Comparison of ENCODE assay signal across 1 cellular context in the genomic region with DNA sequence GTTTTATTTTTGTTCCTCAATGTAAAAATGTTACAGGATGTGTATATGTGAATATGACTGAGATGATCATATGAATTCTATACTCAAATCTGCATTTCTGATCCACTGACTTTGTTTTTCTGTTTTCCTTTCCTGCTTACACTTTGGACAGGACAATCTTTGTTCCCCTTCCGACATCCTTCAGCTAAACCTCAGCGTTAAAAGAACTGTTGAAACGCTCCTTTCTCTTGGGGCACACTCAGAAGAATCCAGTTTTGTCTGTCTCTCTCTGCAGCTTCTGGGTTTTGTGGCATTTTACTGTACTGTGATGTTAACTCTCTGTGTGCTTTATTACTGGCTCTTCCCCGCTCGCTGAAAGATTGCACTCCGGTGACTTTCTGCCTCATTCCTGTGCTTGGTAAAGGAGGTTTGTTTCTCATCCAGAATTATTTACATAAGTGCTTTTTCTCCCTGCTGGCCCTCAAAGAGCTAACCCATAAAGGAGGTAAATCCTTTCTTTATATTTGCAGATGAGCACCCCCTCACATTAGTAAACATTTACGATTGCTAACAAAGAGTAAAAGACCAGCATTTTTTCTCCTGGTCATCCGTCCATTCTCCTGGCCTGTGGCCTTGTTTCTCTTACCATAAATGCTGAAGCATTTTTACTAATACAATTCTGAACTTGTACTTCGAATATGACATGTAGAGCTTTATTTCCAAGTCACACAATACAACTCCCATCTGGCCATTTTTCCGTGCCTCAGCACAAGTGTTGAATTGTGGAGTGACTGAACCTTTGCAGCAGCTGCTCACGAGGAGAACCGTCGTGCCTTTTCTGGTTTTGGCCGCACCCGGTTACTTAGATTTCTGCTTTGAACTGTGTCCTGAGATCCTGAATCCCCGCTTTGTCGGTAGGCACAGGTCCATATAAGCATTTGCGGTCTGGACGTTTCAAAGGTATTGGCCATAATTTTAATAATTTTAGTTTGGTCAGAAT.
A peak's percentile ranks its signal among the peaks of the same experiment; 100 is the strongest.
TF ChIP-seq lines count a peak whose summit lies in the region.

No MANE protein-coding gene starts in this region.

TF ChIP-seq in HepG2, 621 proteins besides CTCF, POLR2A, EP300 and RAD21 (continued from another document and continues in another):
- TF ChIP-seq ZNF18 (CRISPR knock-in tag; IDR thresholded peaks at IDR 0.05; ENCODE audit: insufficient replicate concordance) (no peak), ZSCAN9 (CRISPR knock-in tag; IDR thresholded peaks at IDR 0.05; ENCODE audit: borderline replicate concordance) (no peak), HNF1A (IDR thresholded peaks at IDR 0.05; ENCODE audit: low read depth) (peak; percentile 45; the same call in 1 of the 2 replicates), HNF1A (CRISPR knock-in tag; IDR thresholded peaks at IDR 0.05; ENCODE audit: borderline replicate concordance) (peak; percentile 58; the same call in 1 of the 2 replicates), NFRKB (IDR thresholded peaks at IDR 0.05) (no peak), ZBTB34 (CRISPR knock-in tag; IDR thresholded peaks at IDR 0.05) (no peak), SNRNP70 (IDR thresholded peaks at IDR 0.05; ENCODE audit: low read depth, low read length) (no peak), ATF7-NPFF (CRISPR knock-in tag; IDR thresholded peaks at IDR 0.05; ENCODE audit: low read depth) (no peak), ZNF652 (CRISPR knock-in tag; IDR thresholded peaks at IDR 0.05; ENCODE audit: borderline replicate concordance, low read depth) (peak; percentile 94), ZNF335 (CRISPR knock-in tag; IDR thresholded peaks at IDR 0.05) (peak; percentile 64; the same call in 1 of the 2 replicates), CENPX (CRISPR knock-in tag; IDR thresholded peaks at IDR 0.05) (no peak), PREB (CRISPR knock-in tag; IDR thresholded peaks at IDR 0.05) (no peak), PHF20 (CRISPR knock-in tag; IDR thresholded peaks at IDR 0.05) (no peak), ZBTB21 (CRISPR knock-in tag; IDR thresholded peaks at IDR 0.05) (no peak), JUNB (CRISPR knock-in tag; IDR thresholded peaks at IDR 0.05; ENCODE audit: borderline replicate concordance) (no peak)
- TF ChIP-seq, protein P1, sequence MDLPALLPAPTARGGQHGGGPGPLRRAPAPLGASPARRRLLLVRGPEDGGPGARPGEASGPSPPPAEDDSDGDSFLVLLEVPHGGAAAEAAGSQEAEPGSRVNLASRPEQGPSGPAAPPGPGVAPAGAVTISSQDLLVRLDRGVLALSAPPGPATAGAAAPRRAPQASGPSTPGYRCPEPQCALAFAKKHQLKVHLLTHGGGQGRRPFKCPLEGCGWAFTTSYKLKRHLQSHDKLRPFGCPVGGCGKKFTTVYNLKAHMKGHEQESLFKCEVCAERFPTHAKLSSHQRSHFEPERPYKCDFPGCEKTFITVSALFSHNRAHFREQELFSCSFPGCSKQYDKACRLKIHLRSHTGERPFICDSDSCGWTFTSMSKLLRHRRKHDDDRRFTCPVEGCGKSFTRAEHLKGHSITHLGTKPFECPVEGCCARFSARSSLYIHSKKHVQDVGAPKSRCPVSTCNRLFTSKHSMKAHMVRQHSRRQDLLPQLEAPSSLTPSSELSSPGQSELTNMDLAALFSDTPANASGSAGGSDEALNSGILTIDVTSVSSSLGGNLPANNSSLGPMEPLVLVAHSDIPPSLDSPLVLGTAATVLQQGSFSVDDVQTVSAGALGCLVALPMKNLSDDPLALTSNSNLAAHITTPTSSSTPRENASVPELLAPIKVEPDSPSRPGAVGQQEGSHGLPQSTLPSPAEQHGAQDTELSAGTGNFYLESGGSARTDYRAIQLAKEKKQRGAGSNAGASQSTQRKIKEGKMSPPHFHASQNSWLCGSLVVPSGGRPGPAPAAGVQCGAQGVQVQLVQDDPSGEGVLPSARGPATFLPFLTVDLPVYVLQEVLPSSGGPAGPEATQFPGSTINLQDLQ (CRISPR knock-in tag; IDR thresholded peaks at IDR 0.05) = no peak
- TF ChIP-seq, protein P2, sequence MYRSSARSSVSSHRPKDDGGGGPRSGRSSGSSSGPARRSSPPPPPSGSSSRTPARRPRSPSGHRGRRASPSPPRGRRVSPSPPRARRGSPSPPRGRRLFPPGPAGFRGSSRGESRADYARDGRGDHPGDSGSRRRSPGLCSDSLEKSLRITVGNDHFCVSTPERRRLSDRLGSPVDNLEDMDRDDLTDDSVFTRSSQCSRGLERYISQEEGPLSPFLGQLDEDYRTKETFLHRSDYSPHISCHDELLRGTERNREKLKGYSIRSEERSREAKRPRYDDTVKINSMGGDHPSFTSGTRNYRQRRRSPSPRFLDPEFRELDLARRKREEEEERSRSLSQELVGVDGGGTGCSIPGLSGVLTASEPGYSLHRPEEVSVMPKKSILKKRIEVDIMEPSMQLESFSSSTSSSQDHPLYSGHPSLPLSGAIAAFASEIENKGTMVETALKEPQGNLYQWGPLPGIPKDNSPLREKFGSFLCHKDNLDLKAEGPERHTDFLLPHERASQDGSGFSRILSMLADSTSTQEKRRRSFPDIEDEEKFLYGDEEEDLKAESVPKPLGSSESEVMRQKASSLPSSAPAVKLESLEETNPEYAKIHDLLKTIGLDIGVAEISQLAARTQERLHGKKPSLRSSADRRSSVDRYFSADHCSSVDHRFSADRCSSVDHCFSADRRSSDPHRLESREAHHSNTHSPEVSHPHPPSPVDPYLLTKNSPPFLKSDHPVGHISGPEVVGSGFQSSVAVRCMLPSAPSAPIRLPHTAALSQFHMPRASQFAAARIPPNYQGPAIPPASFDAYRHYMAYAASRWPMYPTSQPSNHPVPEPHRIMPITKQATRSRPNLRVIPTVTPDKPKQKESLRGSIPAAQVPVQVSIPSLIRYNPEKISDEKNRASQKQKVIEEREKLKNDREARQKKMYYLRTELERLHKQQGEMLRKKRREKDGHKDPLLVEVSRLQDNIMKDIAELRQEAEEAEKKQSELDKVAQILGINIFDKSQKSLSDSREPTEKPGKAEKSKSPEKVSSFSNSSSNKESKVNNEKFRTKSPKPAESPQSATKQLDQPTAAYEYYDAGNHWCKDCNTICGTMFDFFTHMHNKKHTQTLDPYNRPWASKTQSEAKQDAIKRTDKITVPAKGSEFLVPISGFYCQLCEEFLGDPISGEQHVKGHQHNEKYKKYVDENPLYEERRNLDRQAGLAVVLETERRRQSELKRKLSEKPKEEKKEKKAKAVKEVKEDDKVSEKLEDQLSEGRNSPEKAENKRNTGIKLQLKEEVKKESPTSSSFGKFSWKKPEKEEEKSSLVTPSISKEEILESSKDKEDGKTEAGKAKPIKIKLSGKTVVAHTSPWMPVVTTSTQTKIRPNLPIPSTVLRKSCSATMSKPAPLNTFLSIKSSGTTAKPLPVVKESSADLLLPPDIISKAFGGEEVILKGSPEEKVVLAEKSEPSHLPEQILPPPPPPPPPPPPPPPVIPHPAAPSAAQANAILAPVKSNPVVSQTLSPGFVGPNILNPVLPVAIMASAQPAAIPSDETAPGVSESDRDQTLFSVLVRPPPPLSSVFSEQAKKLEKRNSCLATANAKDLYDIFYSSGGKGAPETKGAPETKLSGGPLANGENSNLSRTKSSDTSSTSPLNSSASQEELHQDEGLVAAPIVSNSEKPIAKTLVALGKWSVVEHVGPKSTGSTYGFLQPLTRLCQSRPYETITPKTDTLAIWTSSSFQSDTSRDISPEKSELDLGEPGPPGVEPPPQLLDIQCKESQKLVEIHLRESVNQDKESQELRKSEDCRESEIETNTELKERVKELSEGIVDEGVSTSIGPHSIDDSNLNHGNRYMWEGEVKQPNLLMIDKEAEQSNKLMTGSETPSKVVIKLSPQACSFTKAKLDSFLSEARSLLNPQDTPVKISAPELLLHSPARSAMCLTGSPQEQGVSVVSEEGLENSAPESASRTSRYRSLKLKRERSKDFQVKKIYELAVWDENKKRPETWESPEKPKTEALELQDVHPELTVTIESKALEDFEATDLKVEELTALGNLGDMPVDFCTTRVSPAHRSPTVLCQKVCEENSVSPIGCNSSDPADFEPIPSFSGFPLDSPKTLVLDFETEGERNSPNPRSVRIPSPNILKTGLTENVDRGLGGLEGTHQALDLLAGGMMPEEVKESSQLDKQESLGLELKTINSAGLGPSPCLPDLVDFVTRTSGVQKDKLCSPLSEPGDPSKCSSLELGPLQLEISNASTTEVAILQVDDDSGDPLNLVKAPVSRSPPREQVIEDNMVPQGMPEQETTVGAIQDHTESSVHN (CRISPR knock-in tag; IDR thresholded peaks at IDR 0.05) = no peak
- TF ChIP-seq, protein P3, sequence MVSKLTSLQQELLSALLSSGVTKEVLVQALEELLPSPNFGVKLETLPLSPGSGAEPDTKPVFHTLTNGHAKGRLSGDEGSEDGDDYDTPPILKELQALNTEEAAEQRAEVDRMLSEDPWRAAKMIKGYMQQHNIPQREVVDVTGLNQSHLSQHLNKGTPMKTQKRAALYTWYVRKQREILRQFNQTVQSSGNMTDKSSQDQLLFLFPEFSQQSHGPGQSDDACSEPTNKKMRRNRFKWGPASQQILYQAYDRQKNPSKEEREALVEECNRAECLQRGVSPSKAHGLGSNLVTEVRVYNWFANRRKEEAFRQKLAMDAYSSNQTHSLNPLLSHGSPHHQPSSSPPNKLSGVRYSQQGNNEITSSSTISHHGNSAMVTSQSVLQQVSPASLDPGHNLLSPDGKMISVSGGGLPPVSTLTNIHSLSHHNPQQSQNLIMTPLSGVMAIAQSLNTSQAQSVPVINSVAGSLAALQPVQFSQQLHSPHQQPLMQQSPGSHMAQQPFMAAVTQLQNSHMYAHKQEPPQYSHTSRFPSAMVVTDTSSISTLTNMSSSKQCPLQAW (CRISPR knock-in tag; IDR thresholded peaks at IDR 0.05) = peak; percentile 33; the same call in 1 of the 2 replicates
- TF ChIP-seq, protein P4, sequence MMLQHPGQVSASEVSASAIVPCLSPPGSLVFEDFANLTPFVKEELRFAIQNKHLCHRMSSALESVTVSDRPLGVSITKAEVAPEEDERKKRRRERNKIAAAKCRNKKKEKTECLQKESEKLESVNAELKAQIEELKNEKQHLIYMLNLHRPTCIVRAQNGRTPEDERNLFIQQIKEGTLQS (CRISPR knock-in tag; IDR thresholded peaks at IDR 0.05) = no peak
- TF ChIP-seq, protein P5, sequence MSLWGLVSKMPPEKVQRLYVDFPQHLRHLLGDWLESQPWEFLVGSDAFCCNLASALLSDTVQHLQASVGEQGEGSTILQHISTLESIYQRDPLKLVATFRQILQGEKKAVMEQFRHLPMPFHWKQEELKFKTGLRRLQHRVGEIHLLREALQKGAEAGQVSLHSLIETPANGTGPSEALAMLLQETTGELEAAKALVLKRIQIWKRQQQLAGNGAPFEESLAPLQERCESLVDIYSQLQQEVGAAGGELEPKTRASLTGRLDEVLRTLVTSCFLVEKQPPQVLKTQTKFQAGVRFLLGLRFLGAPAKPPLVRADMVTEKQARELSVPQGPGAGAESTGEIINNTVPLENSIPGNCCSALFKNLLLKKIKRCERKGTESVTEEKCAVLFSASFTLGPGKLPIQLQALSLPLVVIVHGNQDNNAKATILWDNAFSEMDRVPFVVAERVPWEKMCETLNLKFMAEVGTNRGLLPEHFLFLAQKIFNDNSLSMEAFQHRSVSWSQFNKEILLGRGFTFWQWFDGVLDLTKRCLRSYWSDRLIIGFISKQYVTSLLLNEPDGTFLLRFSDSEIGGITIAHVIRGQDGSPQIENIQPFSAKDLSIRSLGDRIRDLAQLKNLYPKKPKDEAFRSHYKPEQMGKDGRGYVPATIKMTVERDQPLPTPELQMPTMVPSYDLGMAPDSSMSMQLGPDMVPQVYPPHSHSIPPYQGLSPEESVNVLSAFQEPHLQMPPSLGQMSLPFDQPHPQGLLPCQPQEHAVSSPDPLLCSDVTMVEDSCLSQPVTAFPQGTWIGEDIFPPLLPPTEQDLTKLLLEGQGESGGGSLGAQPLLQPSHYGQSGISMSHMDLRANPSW (CRISPR knock-in tag; IDR thresholded peaks at IDR 0.05; ENCODE audit: borderline replicate concordance) = no peak
